In the genomic region with DNA sequence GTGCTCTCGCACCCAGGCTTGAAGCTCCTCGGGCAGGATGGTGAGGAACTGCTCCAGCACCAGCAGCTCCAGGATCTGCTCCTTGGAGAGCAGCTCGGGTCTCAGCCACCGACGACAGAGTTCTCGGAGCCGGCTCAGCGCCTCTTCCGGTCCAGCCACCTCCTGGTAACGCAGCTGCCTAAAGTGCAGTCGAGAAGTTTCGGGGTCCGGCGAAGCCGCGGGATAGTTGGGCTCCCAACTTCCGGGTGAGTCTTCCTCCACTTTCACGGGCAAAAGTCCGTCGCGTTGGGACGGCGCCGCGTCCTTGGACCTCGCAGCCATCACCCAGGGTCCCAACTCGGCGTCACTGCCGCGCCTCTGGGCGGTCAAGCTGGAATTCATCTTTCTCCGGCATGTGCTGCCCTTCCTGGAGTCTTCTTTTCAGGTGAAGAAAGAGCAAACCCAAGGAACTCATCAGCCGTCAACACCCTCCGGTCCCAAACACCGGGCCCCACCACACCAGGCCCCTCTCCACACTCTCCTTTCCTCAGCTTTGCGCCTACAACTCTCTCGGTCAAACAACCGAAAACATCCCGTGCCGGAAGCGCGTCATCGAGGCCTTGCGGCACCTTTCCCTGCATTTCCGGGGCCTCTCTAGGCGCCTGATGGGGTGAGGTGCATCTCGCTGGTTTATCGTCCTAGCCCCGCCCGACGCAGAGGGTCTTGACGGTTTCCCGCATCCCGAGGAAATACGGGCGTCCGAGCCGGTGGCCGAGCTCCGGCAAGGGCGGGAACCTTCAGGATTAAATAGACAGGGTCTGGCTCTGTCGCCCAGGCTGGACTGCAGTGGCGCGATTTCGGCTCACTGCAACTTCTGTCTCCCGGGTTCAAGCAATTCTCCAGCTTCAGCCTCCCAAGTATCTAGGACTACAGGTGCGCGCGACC, we compare ENCODE assay signal across 8 cellular contexts. TPM values are rescaled to one million over a fixed set of nuclear protein-coding genes. Genes with fewer than 3 reads are reported as not detected.
A peak's percentile ranks its signal among the peaks of the same experiment; 100 is the strongest.
DNase-seq lines count a peak whose midpoint lies in the region; ATAC-seq and TF ChIP-seq lines count a peak whose summit lies in the region.

A gene (minus strand): TSS at position 569 of the 924 bp plus-strand sequence. CDS start 188 bp downstream, at position 381.

- TF ChIP-seq EP300 in ovary (IDR thresholded peaks at IDR 0.05), result no peak

- no peaks in the 10 kb centered on the region for H3K27me3 Mint-ChIP-seq in activated naive CD8-positive, alpha-beta T cell treated with anti-CD3 and anti-CD28 coated beads, Interleukin-2, amount 50 U/mL, for 24 hours

- H3K27ac Mint-ChIP-seq in activated naive CD8-positive, alpha-beta T cell treated with anti-CD3 and anti-CD28 coated beads, Interleukin-2, amount 50 U/mL, for 24 hours, result peak within 1 kb of the TSS; percentile 100

- peak; percentile 40 for ATAC-seq in HG02588 (IDR thresholded peaks at IDR 0.05; ENCODE audit: unreplicated experiment)
- peak; percentile 60 for ATAC-seq in activated naive CD8-positive, alpha-beta T cell treated with anti-CD3 and anti-CD28 coated beads, Interleukin-2, amount 50 U/mL, for 24 hours
- peak; percentile 72 for ATAC-seq in Right ventricle myocardium superior (ENCODE audit: poor library complexity)

- H3K4me3 Mint-ChIP-seq in activated naive CD8-positive, alpha-beta T cell treated with anti-CD3 and anti-CD28 coated beads, Interleukin-2, amount 50 U/mL, for 24 hours, result peak within 1 kb of the TSS; percentile 100

- TF ChIP-seq POLR2A in ovary (IDR thresholded peaks at IDR 0.05), result peak; percentile 68

- H3K36me3 ChIP-seq in ovary (no peaks in the 10 kb centered on the region), thymus (ENCODE audit: control insufficient read depth, insufficient read depth) (peaks cover 13% of the 10 kb centered on the region)

- H3K4me1 ChIP-seq in ovary (ENCODE audit: insufficient read depth) (peaks cover 9% of the 10 kb centered on the region), thymus (ENCODE audit: control insufficient read depth, insufficient read depth, low read length) (peaks cover 12% of the 10 kb centered on the region)

- H3K9me3 ChIP-seq in ovary (peaks cover 0 to 4% of the 10 kb centered on the region in 2 donors), thymus (ENCODE audit: control insufficient read depth) (no peaks in the 10 kb centered on the region)

- TF ChIP-seq CTCF in ovary (IDR thresholded peaks at IDR 0.05), result no peak

- 0 to 1% (median 0%) methylated on average over 69 of the region's 69 CpGs for WGBS in ovary, 3 donors
- under 1% methylated on average over 69 of the region's 69 CpGs for WGBS in thymus

- DNase-seq in GM04504 (ENCODE audit: low read depth), result peak; percentile 75
- peak; percentile 87 for DNase-seq in NCI-H128 (lab: John Stamatoyannopoulos, UW; ENCODE audit: unreplicated experiment)
- DNase-seq in SW480 (ENCODE audit: low spot score), result peak; percentile 95
- peak; percentile 90 for DNase-seq in activated naive CD8-positive, alpha-beta T cell treated with anti-CD3 and anti-CD28 coated beads, Interleukin-2, amount 50 U/mL, for 24 hours
- peak; percentile 95 for DNase-seq in Right ventricle myocardium superior
- DNase-seq in ovary, result peak; percentile 87 to 93 (median 90)

- no peaks in the 10 kb centered on the region for H3K27me3 ChIP-seq in ovary
- H3K27me3 ChIP-seq in thymus (ENCODE audit: control insufficient read depth, insufficient read depth), result no peaks in the 10 kb centered on the region

- peaks cover 4% of the 10 kb centered on the region for H3K9me3 Mint-ChIP-seq in activated naive CD8-positive, alpha-beta T cell treated with anti-CD3 and anti-CD28 coated beads, Interleukin-2, amount 50 U/mL, for 24 hours

- H3K27ac ChIP-seq in ovary, result peak within 1 kb of the TSS; percentile 46 to 92
- H3K27ac ChIP-seq in thymus (ENCODE audit: low read depth), result peak within 1 kb of the TSS; percentile 87

- peaks cover 32% of the 10 kb centered on the region for H3K4me1 Mint-ChIP-seq in activated naive CD8-positive, alpha-beta T cell treated with anti-CD3 and anti-CD28 coated beads, Interleukin-2, amount 50 U/mL, for 24 hours

- intact Hi-C loops in Right ventricle myocardium superior (cut with DNase I) (loop anchor here (10.0 kb wide), 1 partner anchor 55 kb away; a partner anchor contains a TSS), ovary (cut with DNase I) (loop anchor here in 1 of 4 donors (5.0 kb wide), 1 partner anchor 52 kb away; a partner anchor contains a TSS)

- H3K36me3 Mint-ChIP-seq in activated naive CD8-positive, alpha-beta T cell treated with anti-CD3 and anti-CD28 coated beads, Interleukin-2, amount 50 U/mL, for 24 hours (ENCODE audit: low read depth), result peaks cover 32% of the 10 kb centered on the region

- peak within 1 kb of the TSS; percentile 99 for H3K4me3 ChIP-seq in ovary
- peak within 1 kb of the TSS; percentile 59 for H3K4me3 ChIP-seq in thymus (ENCODE audit: low read length)

RNA-seq across cellular contexts. Expression of the gene that starts here (rescaled TPM):
- total RNA-seq in Right ventricle myocardium superior (15.8 TPM), ovary (10 to 100 TPM; 29.5 to 43.8 (median 36.7) TPM)
- polyA plus RNA-seq in ovary (10 to 100 TPM; 19.2 to 23.1 TPM), thymus (41.3 TPM)

Comparison
In these comparisons a context has a peak if more than half of its experiments do, and no peak if none do; other contexts are left out.
1. Peak in every context shown above with its lines: DNase-seq, ATAC-seq, H3K4me3 ChIP-seq and H3K27ac ChIP-seq.